8 cellular contexts compared by ENCODE assay signal in the genomic region with DNA sequence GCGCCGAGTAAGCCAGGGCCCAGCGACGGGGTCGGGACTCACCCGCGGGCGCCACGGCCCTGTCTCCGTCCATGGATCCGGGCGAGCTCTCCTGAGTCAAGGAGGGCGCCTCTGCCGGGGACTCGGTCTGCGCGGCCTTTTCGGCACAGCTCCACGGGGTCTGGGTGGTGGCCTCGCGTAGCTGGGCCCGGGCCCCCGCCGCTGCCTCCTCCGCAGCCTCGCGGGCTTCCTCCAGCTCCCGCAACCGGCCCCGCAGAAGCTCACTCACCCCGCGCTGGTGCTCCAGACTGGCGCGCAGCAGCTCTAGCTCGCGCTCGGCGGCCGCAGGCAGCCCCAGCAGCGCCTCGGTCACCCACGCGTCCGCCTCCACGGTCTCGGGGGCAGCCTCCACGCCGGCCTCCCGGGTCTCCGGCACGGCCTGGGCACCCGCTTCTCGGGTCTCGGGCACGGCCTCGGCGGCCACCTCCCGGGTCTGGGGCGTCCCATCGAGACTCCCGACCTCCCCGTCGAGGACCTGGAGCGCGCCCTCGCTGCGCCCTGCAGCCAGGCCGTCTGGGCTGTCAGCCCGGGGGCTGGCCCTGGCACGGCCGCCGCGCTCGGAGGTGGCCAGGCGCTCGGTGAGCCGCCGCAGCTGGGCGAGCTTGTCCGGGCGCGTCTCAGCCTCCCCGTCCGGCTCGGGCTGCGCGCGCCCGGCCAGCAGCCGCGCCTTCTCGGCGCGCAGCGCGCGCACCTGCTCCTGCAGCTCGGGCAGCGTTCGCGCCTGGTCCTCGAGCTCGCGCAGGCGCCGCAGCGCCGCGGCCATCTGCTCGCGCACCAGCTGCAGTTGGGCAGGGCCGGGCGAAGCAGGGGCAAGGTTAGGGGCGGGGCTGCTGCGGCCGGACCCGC. TPM values are rescaled to one million over a fixed set of nuclear protein-coding genes. Genes with fewer than 3 reads are reported as not detected.
DNase-seq lines count a peak whose midpoint lies in the region; ATAC-seq lines count a peak whose summit lies in the region.

No MANE protein-coding gene starts in this region.

- H3K4me3 ChIP-seq in skeletal muscle cell (ENCODE audit: low read depth, low read length): no peak overlapping the region

- CTCF ChIA-PET in activated naive CD4-positive, alpha-beta T cell treated with anti-CD3 and anti-CD28 coated beads for 36 hours (lab: Charles Lee): interaction anchor here (1.1 to 1.8 kb wide), 5 partner anchors 8 to 171 kb away, joined by 3 to 10 read pairs (median 4); a partner anchor contains a TSS
- CTCF ChIA-PET in activated CD8-positive, alpha-beta T cell treated with anti-CD3 and anti-CD28 coated beads, Interleukin-2, amount 10 ng/mL, durations not matched to agents 7 days and 5 days (lab: Charles Lee): interaction anchor here (0.7 to 3.6 kb wide), 7 partner anchors 8 to 391 kb away, joined by 3 to 23 read pairs (median 3); a partner anchor contains a TSS

- peak; percentile 63 to 77 for ATAC-seq in activated naive CD4-positive, alpha-beta T cell treated with anti-CD3 and anti-CD28 coated beads, Interleukin-2, amount 50 U/mL, for 72 hours
- peak; percentile 63 for ATAC-seq in activated CD8-positive, alpha-beta T cell treated with anti-CD3 and anti-CD28 coated beads, Interleukin-2, amount 10 ng/mL, durations not matched to agents 7 days and 5 days
- ATAC-seq in left cardiac atrium (peak; percentile 69 to 72), HG03139 (IDR thresholded peaks at IDR 0.05; ENCODE audit: unreplicated experiment) (no peak)

- POLR2A ChIA-PET in activated CD8-positive, alpha-beta T cell treated with anti-CD3 and anti-CD28 coated beads, Interleukin-2, amount 10 ng/mL, durations not matched to agents 7 days and 5 days (lab: Charles Lee): interaction anchor here (0.8 to 1.3 kb wide), 3 partner anchors 8 to 148 kb away, joined by 3 read pairs; a partner anchor contains a TSS

- no peak overlapping the region for H3K4me3 Mint-ChIP-seq in activated naive CD4-positive, alpha-beta T cell treated with anti-CD3 and anti-CD28 coated beads for 36 hours
- peak overlapping the region; percentile 31 for H3K4me3 Mint-ChIP-seq in activated CD8-positive, alpha-beta T cell treated with anti-CD3 and anti-CD28 coated beads, Interleukin-2, amount 10 ng/mL, durations not matched to agents 7 days and 5 days

- peaks cover 4% of the 10 kb centered on the region for H3K4me1 Mint-ChIP-seq in activated naive CD4-positive, alpha-beta T cell treated with anti-CD3 and anti-CD28 coated beads for 36 hours (ENCODE audit: low read depth)
- peaks cover 14% of the 10 kb centered on the region for H3K4me1 Mint-ChIP-seq in activated CD8-positive, alpha-beta T cell treated with anti-CD3 and anti-CD28 coated beads, Interleukin-2, amount 10 ng/mL, durations not matched to agents 7 days and 5 days (ENCODE audit: low read depth)

- peak in 1 of 2 donors; percentile 62 for DNase-seq in activated naive CD4-positive, alpha-beta T cell treated with anti-CD3 and anti-CD28 coated beads, Interleukin-2, amount 50 U/mL, for 72 hours (ENCODE audit: low spot score in 2 of 2)
- no peak for DNase-seq in activated naive CD4-positive, alpha-beta T cell treated with anti-CD3 and anti-CD28 coated beads for 36 hours
- peak; percentile 80 for DNase-seq in NCI-H146 (lab: John Stamatoyannopoulos, UW)
- peak; percentile 60 for DNase-seq in activated CD8-positive, alpha-beta T cell treated with anti-CD3 and anti-CD28 coated beads, Interleukin-2, amount 10 ng/mL, durations not matched to agents 7 days and 5 days
- DNase-seq in left cardiac atrium: peak; percentile 46
- DNase-seq in skeletal muscle cell (ENCODE audit: low read depth): peak; percentile 34
- no peak for DNase-seq in GOT3 (lab: John Stamatoyannopoulos, UW)

- intact Hi-C loops in activated naive CD4-positive, alpha-beta T cell treated with anti-CD3 and anti-CD28 coated beads for 36 hours (cut with micrococcal nuclease): no loop called here
- intact Hi-C loops in left cardiac atrium (cut with DNase I): no loop called here

- no peak overlapping the region for H3K27ac Mint-ChIP-seq in activated naive CD4-positive, alpha-beta T cell treated with anti-CD3 and anti-CD28 coated beads, Interleukin-2, amount 50 U/mL, for 72 hours
- no peak overlapping the region for H3K27ac Mint-ChIP-seq in activated naive CD4-positive, alpha-beta T cell treated with anti-CD3 and anti-CD28 coated beads for 36 hours
- H3K27ac Mint-ChIP-seq in activated CD8-positive, alpha-beta T cell treated with anti-CD3 and anti-CD28 coated beads, Interleukin-2, amount 10 ng/mL, durations not matched to agents 7 days and 5 days: no peak overlapping the region

- peaks cover 24% of the 10 kb centered on the region for H3K27me3 Mint-ChIP-seq in activated naive CD4-positive, alpha-beta T cell treated with anti-CD3 and anti-CD28 coated beads for 36 hours (ENCODE audit: low read depth)
- H3K27me3 Mint-ChIP-seq in activated CD8-positive, alpha-beta T cell treated with anti-CD3 and anti-CD28 coated beads, Interleukin-2, amount 10 ng/mL, durations not matched to agents 7 days and 5 days (ENCODE audit: low read depth): peaks cover 24% of the 10 kb centered on the region

- no peaks in the 10 kb centered on the region for H3K36me3 Mint-ChIP-seq in activated naive CD4-positive, alpha-beta T cell treated with anti-CD3 and anti-CD28 coated beads, Interleukin-2, amount 50 U/mL, for 72 hours
- no peaks in the 10 kb centered on the region for H3K36me3 Mint-ChIP-seq in activated naive CD4-positive, alpha-beta T cell treated with anti-CD3 and anti-CD28 coated beads for 36 hours (ENCODE audit: low read depth)
- no peaks in the 10 kb centered on the region for H3K36me3 Mint-ChIP-seq in activated CD8-positive, alpha-beta T cell treated with anti-CD3 and anti-CD28 coated beads, Interleukin-2, amount 10 ng/mL, durations not matched to agents 7 days and 5 days (ENCODE audit: low read depth)

- H3K9me3 Mint-ChIP-seq in activated naive CD4-positive, alpha-beta T cell treated with anti-CD3 and anti-CD28 coated beads, Interleukin-2, amount 50 U/mL, for 72 hours: no peaks in the 10 kb centered on the region
- H3K9me3 Mint-ChIP-seq in activated naive CD4-positive, alpha-beta T cell treated with anti-CD3 and anti-CD28 coated beads for 36 hours: no peaks in the 10 kb centered on the region
- H3K9me3 Mint-ChIP-seq in activated CD8-positive, alpha-beta T cell treated with anti-CD3 and anti-CD28 coated beads, Interleukin-2, amount 10 ng/mL, durations not matched to agents 7 days and 5 days (ENCODE audit: insufficient read depth): no peaks in the 10 kb centered on the region

RNA-seq across cellular contexts. Expression of a gene that starts 8.4 kb away (rescaled TPM):
- total RNA-seq in activated naive CD4-positive, alpha-beta T cell treated with anti-CD3 and anti-CD28 coated beads, Interleukin-2, amount 50 U/mL, for 72 hours: 1 to 10 TPM; 1.5 to 1.7 TPM
- total RNA-seq in activated naive CD4-positive, alpha-beta T cell treated with anti-CD3 and anti-CD28 coated beads for 36 hours: under 1 TPM; 0.17 to 0.36 TPM
- total RNA-seq in activated CD8-positive, alpha-beta T cell treated with anti-CD3 and anti-CD28 coated beads, Interleukin-2, amount 10 ng/mL, durations not matched to agents 7 days and 5 days: 1 to 10 TPM; 3.4 to 3.5 TPM
- total RNA-seq in left cardiac atrium: 10 to 100 TPM; 19.3 to 19.6 TPM

RNA-seq across cellular contexts. Expression of a gene that starts 13.4 kb away (rescaled TPM):
- total RNA-seq in activated naive CD4-positive, alpha-beta T cell treated with anti-CD3 and anti-CD28 coated beads, Interleukin-2, amount 50 U/mL, for 72 hours: 1,000 to 10,000 TPM; 2,643 to 2,829 TPM
- total RNA-seq in activated naive CD4-positive, alpha-beta T cell treated with anti-CD3 and anti-CD28 coated beads for 36 hours: 1,000 to 10,000 TPM; 2,814 to 3,007 TPM
- total RNA-seq in activated CD8-positive, alpha-beta T cell treated with anti-CD3 and anti-CD28 coated beads, Interleukin-2, amount 10 ng/mL, durations not matched to agents 7 days and 5 days: 1,000 to 10,000 TPM; 1,476 to 1,561 TPM
- total RNA-seq in left cardiac atrium: 1,000 to 10,000 TPM; 1,064 to 1,153 TPM

RNA-seq across cellular contexts. Expression of a gene that starts 13.5 kb away (rescaled TPM):
- total RNA-seq in activated naive CD4-positive, alpha-beta T cell treated with anti-CD3 and anti-CD28 coated beads, Interleukin-2, amount 50 U/mL, for 72 hours: 10 to 100 TPM; 54.5 to 73.1 TPM
- 100 to 1,000 TPM in 1 of 2 experiments, 10 to 100 TPM in 1; 95.9 to 104 TPM for total RNA-seq in activated naive CD4-positive, alpha-beta T cell treated with anti-CD3 and anti-CD28 coated beads for 36 hours
- total RNA-seq in activated CD8-positive, alpha-beta T cell treated with anti-CD3 and anti-CD28 coated beads, Interleukin-2, amount 10 ng/mL, durations not matched to agents 7 days and 5 days: 10 to 100 TPM; 56.0 to 63.8 TPM
- 10 to 100 TPM; 65.3 to 83.8 TPM for total RNA-seq in left cardiac atrium

RNA-seq across cellular contexts. Expression of a gene that starts 26.5 kb away (rescaled TPM):
- 10 to 100 TPM; 46.1 to 49.7 TPM for total RNA-seq in activated naive CD4-positive, alpha-beta T cell treated with anti-CD3 and anti-CD28 coated beads, Interleukin-2, amount 50 U/mL, for 72 hours
- total RNA-seq in activated naive CD4-positive, alpha-beta T cell treated with anti-CD3 and anti-CD28 coated beads for 36 hours: 10 to 100 TPM; 37.6 to 40.1 TPM
- total RNA-seq in activated CD8-positive, alpha-beta T cell treated with anti-CD3 and anti-CD28 coated beads, Interleukin-2, amount 10 ng/mL, durations not matched to agents 7 days and 5 days: 10 to 100 TPM; 54.6 to 55.0 TPM
- 10 to 100 TPM; 33.6 to 40.8 TPM for total RNA-seq in left cardiac atrium

RNA-seq across cellular contexts. Expression of a gene that starts 29.3 kb away (rescaled TPM):
- 1 to 10 TPM in 1 of 2 donors, not detected in 1; 9.5 TPM for total RNA-seq in activated naive CD4-positive, alpha-beta T cell treated with anti-CD3 and anti-CD28 coated beads, Interleukin-2, amount 50 U/mL, for 72 hours
- not detected for total RNA-seq in activated naive CD4-positive, alpha-beta T cell treated with anti-CD3 and anti-CD28 coated beads for 36 hours
- total RNA-seq in activated CD8-positive, alpha-beta T cell treated with anti-CD3 and anti-CD28 coated beads, Interleukin-2, amount 10 ng/mL, durations not matched to agents 7 days and 5 days: not detected
- total RNA-seq in left cardiac atrium: 10 to 100 TPM; 16.3 to 81.6 TPM

Comparison
In these comparisons a context has a peak if more than half of its experiments do, and no peak if none do; other contexts are left out.
1. DNase-seq: peak in NCI-H146 (single experiment), activated CD8-positive, alpha-beta T cell treated with anti-CD3 and anti-CD28 coated beads, Interleukin-2, amount 10 ng/mL, durations not matched to agents 7 days and 5 days (single experiment), left cardiac atrium (single experiment) and skeletal muscle cell (single experiment); none in activated naive CD4-positive, alpha-beta T cell treated with anti-CD3 and anti-CD28 coated beads for 36 hours (single experiment) and GOT3 (single experiment).
2. RNA of a gene that starts 8.4 kb away (total RNA-seq): 19.3 to 19.6 TPM in left cardiac atrium; 3.4 to 3.5 TPM in activated CD8-positive, alpha-beta T cell treated with anti-CD3 and anti-CD28 coated beads, Interleukin-2, amount 10 ng/mL, durations not matched to agents 7 days and 5 days, 1.5 to 1.7 TPM in activated naive CD4-positive, alpha-beta T cell treated with anti-CD3 and anti-CD28 coated beads, Interleukin-2, amount 50 U/mL, for 72 hours and 0.17 to 0.36 TPM in activated naive CD4-positive, alpha-beta T cell treated with anti-CD3 and anti-CD28 coated beads for 36 hours; every median in the first group is over 4 times any median in the second.